17 cellular contexts compared by ENCODE assay signal in the genomic region with DNA sequence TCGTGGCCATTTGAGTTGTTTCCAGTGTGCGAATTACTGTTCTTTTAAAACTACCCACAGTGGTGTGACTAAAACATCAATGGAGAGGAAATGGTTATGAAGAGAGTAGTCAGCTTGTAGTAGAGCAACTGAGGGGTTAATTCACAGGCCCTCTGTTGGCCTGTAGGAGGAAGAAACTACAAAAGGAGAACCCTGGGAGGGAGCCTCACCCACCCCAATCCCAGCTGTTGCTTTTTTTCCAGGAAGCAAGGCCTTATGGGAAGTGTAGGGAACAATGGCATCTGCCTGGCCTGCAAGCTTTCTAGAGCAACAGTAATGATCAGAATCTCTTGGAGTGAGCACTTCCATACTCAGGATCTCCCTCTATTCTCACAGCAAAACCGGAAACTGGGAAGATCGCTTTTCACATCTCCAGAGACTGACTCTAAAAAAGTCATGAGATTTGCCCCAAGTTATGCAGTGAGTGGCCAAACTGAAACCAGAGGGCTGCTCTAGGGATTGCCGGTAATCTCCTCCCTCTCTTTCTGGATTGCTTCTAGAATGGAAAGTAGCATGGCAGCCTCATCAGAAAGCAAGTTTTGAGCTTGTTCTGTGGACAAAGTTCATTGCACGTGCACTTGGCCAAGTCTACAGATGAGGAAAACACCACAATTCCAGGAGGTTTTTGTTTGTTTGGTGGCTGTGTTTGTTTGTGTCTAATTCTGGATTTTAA.
DNase-seq lines count a peak whose midpoint lies in the region; ATAC-seq, FAIRE-seq and TF ChIP-seq lines count a peak whose summit lies in the region.
"Had no signal": no experiment of that assay in that cellular context is flagged by ENCODE, and none has a peak within 500 bp of the region (broad histone marks: within the 10 kb centered on the region; RNA-seq: fewer than 3 reads in every experiment).

No MANE protein-coding gene starts in this region.

- H3K9me3 ChIP-seq in SJCRH30 (replicated peaks) (no peaks in the 10 kb centered on the region), small intestine (ENCODE audit: control insufficient read depth, low read depth) (no peaks in the 10 kb centered on the region)
- H3K9me3 ChIP-seq: heart left ventricle, right atrium auricular region had no signal

- intact Hi-C loops in activated CD8-positive, alpha-beta T cell treated with anti-CD3 and anti-CD28 coated beads for 36 hours (cut with micrococcal nuclease): no loop called here
- intact Hi-C loops in activated CD4-positive, alpha-beta memory T cell treated with anti-CD3 and anti-CD28 coated beads for 36 hours (cut with micrococcal nuclease): no loop called here

- no peak for TF ChIP-seq CTCF in activated CD8-positive, alpha-beta T cell treated with anti-CD3 and anti-CD28 coated beads for 36 hours (IDR thresholded peaks at IDR 0.05)
- peak; percentile 32 for TF ChIP-seq CTCF in foreskin keratinocyte (conservative IDR thresholded peaks at IDR 0.05)

- CTCF ChIA-PET in activated CD8-positive, alpha-beta T cell treated with anti-CD3 and anti-CD28 coated beads for 36 hours (lab: Charles Lee): no interaction called here
- CTCF ChIA-PET in activated CD8-positive, alpha-beta T cell treated with anti-CD3 and anti-CD28 coated beads, Interleukin-2, amount 10 ng/mL, durations not matched to agents 7 days and 5 days (lab: Charles Lee): no interaction called here
- CTCF ChIA-PET in activated CD4-positive, alpha-beta memory T cell treated with anti-CD3 and anti-CD28 coated beads for 36 hours (lab: Charles Lee): no interaction called here

- H3K27ac ChIP-seq in SJCRH30 (peak overlapping the region; percentile 25; the same call in 1 of the 2 replicates), foreskin keratinocyte (no peak overlapping the region), small intestine (ENCODE audit: low read depth in 1 of 2, low read length in 1 of 2) (no peak overlapping the region)
- H3K27ac ChIP-seq: heart left ventricle, right atrium auricular region had no signal

- no peak for DNase-seq in activated CD8-positive, alpha-beta T cell treated with anti-CD3 and anti-CD28 coated beads for 36 hours
- DNase-seq in activated CD8-positive, alpha-beta T cell treated with anti-CD3 and anti-CD28 coated beads, Interleukin-2, amount 10 ng/mL, durations not matched to agents 7 days and 5 days: no peak
- DNase-seq in SJCRH30 (peak; percentile 52 to 67), foreskin keratinocyte (peak in 1 of 2 donors; percentile 31), small intestine (peak; percentile 9), HuH-7.5 (ENCODE audit: low spot score) (no peak), RCC 7860 (ENCODE audit: low spot score) (no peak)
- no peak for DNase-seq in activated CD4-positive, alpha-beta memory T cell treated with anti-CD3 and anti-CD28 coated beads for 36 hours
- DNase-seq: erythroblast; heart left ventricle; naive B cell; NCI-H2107; stimulated activated CD4-positive, alpha-beta T cell treated with anti-CD3 and anti-CD28 coated beads, Interleukin-4, amount 100 ng/mL, for 1 hour had no signal

- FAIRE-seq in small intestine (lab: Jason Lieb, UNC) (no peak), RCC 7860 (lab: Jason Lieb, UNC) (no peak)
- FAIRE-seq: TTC549 had no signal

- H3K27ac Mint-ChIP-seq in activated CD8-positive, alpha-beta T cell treated with anti-CD3 and anti-CD28 coated beads for 36 hours: no peak overlapping the region
- no peak overlapping the region for H3K27ac Mint-ChIP-seq in activated CD8-positive, alpha-beta T cell treated with anti-CD3 and anti-CD28 coated beads, Interleukin-2, amount 10 ng/mL, durations not matched to agents 7 days and 5 days
- H3K27ac Mint-ChIP-seq in activated CD4-positive, alpha-beta memory T cell treated with anti-CD3 and anti-CD28 coated beads for 36 hours: no peak overlapping the region
- H3K27ac Mint-ChIP-seq: activated T-helper 2 cell treated with anti-CD3 and anti-CD28 coated beads, Interferon-gamma antibody, Interleukin-2, Interleukin-4, amounts not matched to agents 10 μg/mL and 5 μg/mL and 100 μg/mL, durations not matched to agents 14 hours and 24 hours and 36 hours had no signal

- H3K27me3 Mint-ChIP-seq in activated CD8-positive, alpha-beta T cell treated with anti-CD3 and anti-CD28 coated beads for 36 hours: no peaks in the 10 kb centered on the region
- H3K27me3 Mint-ChIP-seq in activated CD8-positive, alpha-beta T cell treated with anti-CD3 and anti-CD28 coated beads, Interleukin-2, amount 10 ng/mL, durations not matched to agents 7 days and 5 days (ENCODE audit: low read depth): no peaks in the 10 kb centered on the region
- H3K27me3 Mint-ChIP-seq in activated CD4-positive, alpha-beta memory T cell treated with anti-CD3 and anti-CD28 coated beads for 36 hours: no peaks in the 10 kb centered on the region
- H3K27me3 Mint-ChIP-seq: naive B cell had no signal

- ATAC-seq in activated CD8-positive, alpha-beta T cell treated with anti-CD3 and anti-CD28 coated beads for 36 hours: peak; percentile 37
- no peak for ATAC-seq in activated CD8-positive, alpha-beta T cell treated with anti-CD3 and anti-CD28 coated beads, Interleukin-2, amount 10 ng/mL, durations not matched to agents 7 days and 5 days
- ATAC-seq in foreskin keratinocyte: peak; percentile 53
- ATAC-seq: left lobe of liver had no signal

- H3K27me3 ChIP-seq in SJCRH30 (no peaks in the 10 kb centered on the region), foreskin keratinocyte (no peaks in the 10 kb centered on the region), small intestine (ENCODE audit: control insufficient read depth in 2 of 2, insufficient read depth in 2 of 2, low read length in 2 of 2) (no peaks in the 10 kb centered on the region)
- H3K27me3 ChIP-seq: heart left ventricle, right atrium auricular region had no signal

- peaks cover 4% of the 10 kb centered on the region for H3K4me1 Mint-ChIP-seq in activated CD8-positive, alpha-beta T cell treated with anti-CD3 and anti-CD28 coated beads for 36 hours (ENCODE audit: low read depth)
- H3K4me1 Mint-ChIP-seq in activated CD8-positive, alpha-beta T cell treated with anti-CD3 and anti-CD28 coated beads, Interleukin-2, amount 10 ng/mL, durations not matched to agents 7 days and 5 days (ENCODE audit: low read depth): peaks cover 10% of the 10 kb centered on the region
- no peaks in the 10 kb centered on the region for H3K4me1 Mint-ChIP-seq in activated CD4-positive, alpha-beta memory T cell treated with anti-CD3 and anti-CD28 coated beads for 36 hours (ENCODE audit: low read depth)

- H3K4me3 ChIP-seq in SJCRH30 (no peak overlapping the region), small intestine (ENCODE audit: low read depth in 1 of 2, low read length in 2 of 2) (no peak overlapping the region)
- H3K4me3 ChIP-seq: heart left ventricle, right atrium auricular region had no signal

- no peaks in the 10 kb centered on the region for H3K9me3 Mint-ChIP-seq in activated CD8-positive, alpha-beta T cell treated with anti-CD3 and anti-CD28 coated beads for 36 hours
- no peaks in the 10 kb centered on the region for H3K9me3 Mint-ChIP-seq in activated CD8-positive, alpha-beta T cell treated with anti-CD3 and anti-CD28 coated beads, Interleukin-2, amount 10 ng/mL, durations not matched to agents 7 days and 5 days (ENCODE audit: insufficient read depth)
- no peaks in the 10 kb centered on the region for H3K9me3 Mint-ChIP-seq in activated CD4-positive, alpha-beta memory T cell treated with anti-CD3 and anti-CD28 coated beads for 36 hours
- H3K9me3 Mint-ChIP-seq: activated T-helper 2 cell treated with anti-CD3 and anti-CD28 coated beads, Interferon-gamma antibody, Interleukin-2, Interleukin-4, amounts not matched to agents 10 μg/mL and 5 μg/mL and 100 μg/mL, durations not matched to agents 14 hours and 24 hours and 36 hours; naive B cell had no signal

- no peak overlapping the region for H3K4me3 Mint-ChIP-seq in activated CD8-positive, alpha-beta T cell treated with anti-CD3 and anti-CD28 coated beads for 36 hours
- no peak overlapping the region for H3K4me3 Mint-ChIP-seq in activated CD8-positive, alpha-beta T cell treated with anti-CD3 and anti-CD28 coated beads, Interleukin-2, amount 10 ng/mL, durations not matched to agents 7 days and 5 days
- H3K4me3 Mint-ChIP-seq in activated CD4-positive, alpha-beta memory T cell treated with anti-CD3 and anti-CD28 coated beads for 36 hours: no peak overlapping the region
- H3K4me3 Mint-ChIP-seq: naive B cell had no signal

- no peaks in the 10 kb centered on the region for H3K4me1 ChIP-seq in SJCRH30
- H3K4me1 ChIP-seq in foreskin keratinocyte: peaks cover 18% of the 10 kb centered on the region
- H3K4me1 ChIP-seq in small intestine (ENCODE audit: control insufficient read depth in 2 of 2, insufficient read depth in 1 of 2, low read depth in 1 of 2, low read length in 1 of 2): no peaks in the 10 kb centered on the region
- H3K4me1 ChIP-seq: heart left ventricle, right atrium auricular region had no signal

- H3K36me3 ChIP-seq in SJCRH30: no peaks in the 10 kb centered on the region
- no peaks in the 10 kb centered on the region for H3K36me3 ChIP-seq in small intestine (ENCODE audit: control insufficient read depth in 2 of 2, insufficient read depth in 2 of 2, low read length in 2 of 2)
- H3K36me3 ChIP-seq: heart left ventricle, right atrium auricular region had no signal

- WGBS in small intestine, 3 donors: 70 to 77% (median 75%) methylated on average over 6 of the region's 6 CpGs

- H3K36me3 Mint-ChIP-seq in activated CD8-positive, alpha-beta T cell treated with anti-CD3 and anti-CD28 coated beads for 36 hours (ENCODE audit: low read depth): peaks cover 2% of the 10 kb centered on the region
- no peaks in the 10 kb centered on the region for H3K36me3 Mint-ChIP-seq in activated CD8-positive, alpha-beta T cell treated with anti-CD3 and anti-CD28 coated beads, Interleukin-2, amount 10 ng/mL, durations not matched to agents 7 days and 5 days (ENCODE audit: low read depth)
- no peaks in the 10 kb centered on the region for H3K36me3 Mint-ChIP-seq in activated CD4-positive, alpha-beta memory T cell treated with anti-CD3 and anti-CD28 coated beads for 36 hours
- H3K36me3 Mint-ChIP-seq: naive B cell had no signal

- POLR2A ChIA-PET in activated CD8-positive, alpha-beta T cell treated with anti-CD3 and anti-CD28 coated beads for 36 hours (lab: Charles Lee): no interaction called here
- POLR2A ChIA-PET in activated CD8-positive, alpha-beta T cell treated with anti-CD3 and anti-CD28 coated beads, Interleukin-2, amount 10 ng/mL, durations not matched to agents 7 days and 5 days (lab: Charles Lee): no interaction called here
- POLR2A ChIA-PET in activated CD4-positive, alpha-beta memory T cell treated with anti-CD3 and anti-CD28 coated beads for 36 hours (lab: Charles Lee): no interaction called here

Comparison
In these comparisons a context has a peak if more than half of its experiments do, and no peak if none do; other contexts are left out.
1. DNase-seq: peak in SJCRH30 (2 of 2) and small intestine (single experiment); none in activated CD8-positive, alpha-beta T cell treated with anti-CD3 and anti-CD28 coated beads for 36 hours (single experiment), activated CD8-positive, alpha-beta T cell treated with anti-CD3 and anti-CD28 coated beads, Interleukin-2, amount 10 ng/mL, durations not matched to agents 7 days and 5 days (single experiment), HuH-7.5 (single experiment), activated CD4-positive, alpha-beta memory T cell treated with anti-CD3 and anti-CD28 coated beads for 36 hours (single experiment) and RCC 7860 (single experiment).